In the genomic region with DNA sequence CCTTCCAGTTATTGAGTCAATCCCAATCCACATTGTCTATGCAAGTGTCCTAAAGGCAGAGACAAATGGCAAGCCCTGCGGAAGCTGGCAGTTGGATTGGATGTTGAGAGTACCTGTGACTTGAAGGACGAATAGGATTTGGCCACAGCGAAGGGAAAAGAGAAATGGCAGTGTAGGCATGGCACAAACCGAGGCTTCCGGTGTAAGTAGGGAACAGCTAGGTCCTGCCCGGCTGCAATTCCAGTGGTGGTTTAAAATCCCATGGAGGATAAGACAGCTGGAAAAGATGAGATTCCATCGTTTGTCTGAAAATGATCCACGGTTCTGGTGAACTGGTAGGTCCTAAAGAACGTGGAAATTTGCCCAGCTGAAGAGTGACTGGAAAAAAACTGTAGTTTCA, we compare ENCODE assay signal across 25 cellular contexts.
"Had no signal": no experiment of that assay in that cellular context is flagged by ENCODE, and none has a peak within 500 bp of the region (broad histone marks: within the 10 kb centered on the region; RNA-seq: fewer than 3 reads in every experiment).

No MANE protein-coding gene starts in this region.

- H3K27me3 Mint-ChIP-seq: dendritic cell treated with granulocyte-macrophage colony-stimulating factor and Interleukin-4, amounts not matched to agents 40 ng/mL and 50 ng/mL, for 4 days had no signal

- H3K27me3 ChIP-seq: gastrocnemius medialis had no signal

- H3K4me1 ChIP-seq: esophagus squamous epithelium, gastrocnemius medialis, heart right ventricle, left lung, lower lobe of right lung had no signal

- H3K27ac ChIP-seq: epithelial cell of prostate, esophagus squamous epithelium, gastrocnemius medialis, heart right ventricle, left lung, lower lobe of right lung had no signal

- H3K9me3 ChIP-seq: esophagus squamous epithelium, gastrocnemius medialis, heart right ventricle, left lung, lower lobe of right lung had no signal

- ATAC-seq: effector memory CD8-positive, alpha-beta T cell; esophagus mucosa; gastrocnemius medialis; heart right ventricle; left cardiac atrium; left lung; left ventricle myocardium superior; lower lobe of right lung had no signal

- H3K27ac Mint-ChIP-seq: dendritic cell treated with granulocyte-macrophage colony-stimulating factor and Interleukin-4, amounts not matched to agents 40 ng/mL and 50 ng/mL, for 4 days; effector memory CD8-positive, alpha-beta T cell; endodermal cell had no signal

- DNase-seq: cortex of kidney; effector CD8-positive, alpha-beta T cell; effector memory CD8-positive, alpha-beta T cell; endodermal cell; erythroblast; esophagus squamous epithelium; foreskin fibroblast; foreskin melanocyte; gastrocnemius medialis; glutamatergic neuron; heart right ventricle; hippocampal formation; left cardiac atrium; left lung; left ventricle myocardium superior; lower lobe of right lung; mesenchymal stem cell; midbrain had no signal

- FAIRE-seq: colon, endometrium, islet of Langerhans, keratinocyte had no signal

- H3K4me3 ChIP-seq: esophagus squamous epithelium, gastrocnemius medialis, heart right ventricle, left lung, lower lobe of right lung had no signal

- H3K4me3 Mint-ChIP-seq: dendritic cell treated with granulocyte-macrophage colony-stimulating factor and Interleukin-4, amounts not matched to agents 40 ng/mL and 50 ng/mL, for 4 days; effector memory CD8-positive, alpha-beta T cell; endodermal cell had no signal

- H3K9me3 Mint-ChIP-seq: dendritic cell treated with granulocyte-macrophage colony-stimulating factor and Interleukin-4, amounts not matched to agents 40 ng/mL and 50 ng/mL, for 4 days; effector memory CD8-positive, alpha-beta T cell; endodermal cell had no signal

- H3K36me3 ChIP-seq: esophagus squamous epithelium, gastrocnemius medialis, heart right ventricle, left lung, lower lobe of right lung had no signal
